Comparison of ENCODE assay signal across 18 cellular contexts in the genomic region with DNA sequence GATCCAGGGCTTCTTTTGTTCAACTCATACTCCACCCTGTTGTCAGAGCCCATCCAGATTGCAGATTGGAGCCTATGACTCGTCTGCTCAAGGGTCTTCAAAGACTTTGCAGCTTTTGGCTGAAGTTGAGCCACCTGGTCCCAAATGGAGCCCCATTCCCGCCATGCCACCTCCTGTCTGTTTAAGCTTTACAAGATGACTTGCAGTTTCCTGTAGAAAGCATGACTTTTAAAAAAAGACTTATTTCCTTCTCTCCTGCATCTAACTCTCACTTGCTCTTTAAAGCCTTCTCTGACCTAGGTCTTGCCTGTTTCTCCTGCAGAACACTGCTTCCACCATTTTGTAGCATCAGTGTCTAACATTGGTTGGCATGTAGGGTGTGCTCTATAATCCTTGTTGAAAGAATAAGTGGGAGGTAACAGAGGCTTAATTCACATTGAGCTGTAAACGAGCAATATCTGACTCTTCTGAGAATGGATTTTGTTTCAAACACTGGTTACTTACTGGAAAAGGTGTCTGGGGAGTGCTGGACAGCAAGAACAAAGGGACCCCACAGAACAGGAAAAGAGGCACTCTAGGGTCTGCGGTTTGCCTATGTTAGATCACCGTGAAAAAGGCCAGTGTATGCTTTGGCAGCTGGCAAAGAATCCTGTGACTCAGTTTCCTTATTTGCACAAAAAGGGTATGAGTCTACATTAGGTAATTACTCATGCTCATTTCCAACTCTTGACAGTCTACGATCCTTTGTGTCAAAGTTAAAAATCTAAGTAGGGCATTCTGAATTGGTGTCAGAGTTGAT. TPM values are rescaled to one million over a fixed set of nuclear protein-coding genes. Genes with fewer than 3 reads are reported as not detected.
DNase-seq lines count a peak whose midpoint lies in the region; ATAC-seq lines count a peak whose summit lies in the region.
"Had no signal": no experiment of that assay in that cellular context is flagged by ENCODE, and none has a peak within 500 bp of the region (broad histone marks: within the 10 kb centered on the region; RNA-seq: fewer than 3 reads in every experiment).

No MANE protein-coding gene starts in this region.

- POLR2A ChIA-PET in activated naive CD8-positive, alpha-beta T cell treated with anti-CD3 and anti-CD28 coated beads, Interleukin-2, amount 10 ng/mL, durations not matched to agents 7 days and 5 days (lab: Charles Lee) = interaction anchor here (0.6 kb wide), 1 partner anchor 31 kb away, joined by 8 read pairs; no protein-coding TSS in a partner anchor

- intact Hi-C loops in activated CD4-positive, alpha-beta T cell treated with anti-CD3 and anti-CD28 coated beads, Interleukin-2, amount 10 ng/mL, durations not matched to agents 24 days and 14 days (cut with micrococcal nuclease) = no loop called here

- no peak for DNase-seq in activated CD4-positive, alpha-beta T cell treated with anti-CD3 and anti-CD28 coated beads, Interleukin-2, amount 10 ng/mL, durations not matched to agents 24 days and 14 days
- DNase-seq in activated CD4-positive, alpha-beta T cell treated with anti-CD3 and anti-CD28 coated beads, Interleukin-2, amount 50 U/mL, for 48 hours = no peak
- peak; percentile 96 for DNase-seq in HT1080 (ENCODE audit: low read depth)
- no peak for DNase-seq in activated naive CD8-positive, alpha-beta T cell treated with anti-CD3 and anti-CD28 coated beads, Interleukin-2, amount 10 ng/mL, durations not matched to agents 7 days and 5 days
- DNase-seq in iris pigment epithelial cell (ENCODE audit: low read depth) = peak; percentile 53
- DNase-seq in cortex of kidney (lab: John Stamatoyannopoulos, UW) = no peak
- DNase-seq: activated CD4-positive, CD25-positive, alpha-beta regulatory T cell treated with anti-CD3 and anti-CD28 coated beads, Interleukin-2, amount 50 U/mL, for 72 hours; activated CD8-positive, alpha-beta memory T cell treated with anti-CD3 and anti-CD28 coated beads, Interleukin-2, amount 10 ng/mL, durations not matched to agents 7 days and 5 days; amygdala; BE2C; effector CD4-positive, alpha-beta T cell; GDM1; Kasumi-1; naive B cell had no signal

- H3K4me3 Mint-ChIP-seq in activated CD4-positive, alpha-beta T cell treated with anti-CD3 and anti-CD28 coated beads, Interleukin-2, amount 10 ng/mL, durations not matched to agents 24 days and 14 days = no peak overlapping the region
- no peak overlapping the region for H3K4me3 Mint-ChIP-seq in activated naive CD8-positive, alpha-beta T cell treated with anti-CD3 and anti-CD28 coated beads, Interleukin-2, amount 10 ng/mL, durations not matched to agents 7 days and 5 days
- H3K4me3 Mint-ChIP-seq: activated CD8-positive, alpha-beta memory T cell treated with anti-CD3 and anti-CD28 coated beads, Interleukin-2, amount 10 ng/mL, durations not matched to agents 7 days and 5 days; naive B cell had no signal

- peaks cover 16% of the 10 kb centered on the region for H3K36me3 Mint-ChIP-seq in activated CD4-positive, alpha-beta T cell treated with anti-CD3 and anti-CD28 coated beads, Interleukin-2, amount 10 ng/mL, durations not matched to agents 24 days and 14 days (ENCODE audit: low read depth)
- peaks cover 16% of the 10 kb centered on the region for H3K36me3 Mint-ChIP-seq in activated naive CD8-positive, alpha-beta T cell treated with anti-CD3 and anti-CD28 coated beads, Interleukin-2, amount 10 ng/mL, durations not matched to agents 7 days and 5 days

- ATAC-seq in activated naive CD8-positive, alpha-beta T cell treated with anti-CD3 and anti-CD28 coated beads, Interleukin-2, amount 10 ng/mL, durations not matched to agents 7 days and 5 days (ENCODE audit: low read depth) = no peak
- ATAC-seq in HG03108 (IDR thresholded peaks at IDR 0.05; ENCODE audit: unreplicated experiment) = no peak
- no peak for ATAC-seq in GM18867 (IDR thresholded peaks at IDR 0.05; ENCODE audit: unreplicated experiment)
- ATAC-seq: activated CD8-positive, alpha-beta memory T cell treated with anti-CD3 and anti-CD28 coated beads, Interleukin-2, amount 10 ng/mL, durations not matched to agents 7 days and 5 days; sciatic nerve had no signal

- peak overlapping the region; percentile 31 for H3K27ac Mint-ChIP-seq in activated CD4-positive, alpha-beta T cell treated with anti-CD3 and anti-CD28 coated beads, Interleukin-2, amount 10 ng/mL, durations not matched to agents 24 days and 14 days
- H3K27ac Mint-ChIP-seq in activated naive CD8-positive, alpha-beta T cell treated with anti-CD3 and anti-CD28 coated beads, Interleukin-2, amount 10 ng/mL, durations not matched to agents 7 days and 5 days = peak overlapping the region; percentile 18
- H3K27ac Mint-ChIP-seq: activated CD8-positive, alpha-beta memory T cell treated with anti-CD3 and anti-CD28 coated beads, Interleukin-2, amount 10 ng/mL, durations not matched to agents 7 days and 5 days; activated T-helper 2 cell treated with anti-CD3 and anti-CD28 coated beads, Interferon-gamma antibody, Interleukin-2, Interleukin-4, amounts not matched to agents 10 μg/mL and 5 μg/mL and 100 μg/mL, durations not matched to agents 14 hours and 24 hours and 36 hours had no signal

- H3K4me1 Mint-ChIP-seq in activated CD4-positive, alpha-beta T cell treated with anti-CD3 and anti-CD28 coated beads, Interleukin-2, amount 10 ng/mL, durations not matched to agents 24 days and 14 days = peaks cover 29% of the 10 kb centered on the region
- peaks cover 21% of the 10 kb centered on the region for H3K4me1 Mint-ChIP-seq in activated naive CD8-positive, alpha-beta T cell treated with anti-CD3 and anti-CD28 coated beads, Interleukin-2, amount 10 ng/mL, durations not matched to agents 7 days and 5 days

- no peaks in the 10 kb centered on the region for H3K9me3 Mint-ChIP-seq in activated CD4-positive, alpha-beta T cell treated with anti-CD3 and anti-CD28 coated beads, Interleukin-2, amount 10 ng/mL, durations not matched to agents 24 days and 14 days
- H3K9me3 Mint-ChIP-seq in activated naive CD8-positive, alpha-beta T cell treated with anti-CD3 and anti-CD28 coated beads, Interleukin-2, amount 10 ng/mL, durations not matched to agents 7 days and 5 days = no peaks in the 10 kb centered on the region
- H3K9me3 Mint-ChIP-seq: activated T-helper 2 cell treated with anti-CD3 and anti-CD28 coated beads, Interferon-gamma antibody, Interleukin-2, Interleukin-4, amounts not matched to agents 10 μg/mL and 5 μg/mL and 100 μg/mL, durations not matched to agents 14 hours and 24 hours and 36 hours; naive B cell had no signal

- H3K27me3 Mint-ChIP-seq in activated CD4-positive, alpha-beta T cell treated with anti-CD3 and anti-CD28 coated beads, Interleukin-2, amount 10 ng/mL, durations not matched to agents 24 days and 14 days = no peaks in the 10 kb centered on the region
- no peaks in the 10 kb centered on the region for H3K27me3 Mint-ChIP-seq in activated naive CD8-positive, alpha-beta T cell treated with anti-CD3 and anti-CD28 coated beads, Interleukin-2, amount 10 ng/mL, durations not matched to agents 7 days and 5 days
- H3K27me3 Mint-ChIP-seq: activated CD8-positive, alpha-beta memory T cell treated with anti-CD3 and anti-CD28 coated beads, Interleukin-2, amount 10 ng/mL, durations not matched to agents 7 days and 5 days; naive B cell had no signal

RNA-seq across cellular contexts. Expression of gene NF2, which starts 30.3 kb away (rescaled TPM):
- 59.1 and 61.9 TPM in 2 replicates for total RNA-seq in activated CD4-positive, alpha-beta T cell treated with anti-CD3 and anti-CD28 coated beads, Interleukin-2, amount 10 ng/mL, durations not matched to agents 24 days and 14 days
- 187 and 209 TPM in 2 replicates for total RNA-seq in HT1080 (2014; rRNA removed; shearing (Covaris generic))
- polyA plus RNA-seq in HT1080 (2015; cell fraction: cytosol; rRNA removed) = 128 and 131 TPM in 2 replicates
- polyA plus RNA-seq in HT1080 (2015; cell fraction: nucleus; rRNA removed) = 78.5 and 86.1 TPM in 2 replicates
- total RNA-seq in activated naive CD8-positive, alpha-beta T cell treated with anti-CD3 and anti-CD28 coated beads, Interleukin-2, amount 10 ng/mL, durations not matched to agents 7 days and 5 days = 10 to 100 TPM; 41.3 to 43.4 TPM

RNA-seq across cellular contexts. Expression of gene NIPSNAP1, which starts 52.8 kb away (rescaled TPM):
- 45.9 and 46.5 TPM in 2 replicates for total RNA-seq in activated CD4-positive, alpha-beta T cell treated with anti-CD3 and anti-CD28 coated beads, Interleukin-2, amount 10 ng/mL, durations not matched to agents 24 days and 14 days
- 60.1 and 66.1 TPM in 2 replicates for total RNA-seq in HT1080 (2014; rRNA removed; shearing (Covaris generic))
- 69.5 and 83.9 TPM in 2 replicates for polyA plus RNA-seq in HT1080 (2015; cell fraction: cytosol; rRNA removed)
- 52.0 and 71.6 TPM in 2 replicates for polyA plus RNA-seq in HT1080 (2015; cell fraction: nucleus; rRNA removed)
- total RNA-seq in activated naive CD8-positive, alpha-beta T cell treated with anti-CD3 and anti-CD28 coated beads, Interleukin-2, amount 10 ng/mL, durations not matched to agents 7 days and 5 days = 10 to 100 TPM; 43.9 to 49.2 TPM

Comparison
In these comparisons a context has a peak if more than half of its experiments do, and no peak if none do; other contexts are left out.
1. DNase-seq: peak in HT1080 (single experiment) and iris pigment epithelial cell (single experiment); none in activated CD4-positive, alpha-beta T cell treated with anti-CD3 and anti-CD28 coated beads, Interleukin-2, amount 10 ng/mL, durations not matched to agents 24 days and 14 days (single experiment), activated CD4-positive, alpha-beta T cell treated with anti-CD3 and anti-CD28 coated beads, Interleukin-2, amount 50 U/mL, for 48 hours (0 of 2), activated naive CD8-positive, alpha-beta T cell treated with anti-CD3 and anti-CD28 coated beads, Interleukin-2, amount 10 ng/mL, durations not matched to agents 7 days and 5 days (single experiment) and cortex of kidney (single experiment).